11 cellular contexts compared by ENCODE assay signal in genomic region chr10:75088640-75089039, GRCh38.
"Had no signal": no experiment of that assay in that cellular context is flagged by ENCODE, and none has a peak within 500 bp of the region (broad histone marks: within the 10 kb centered on the region; RNA-seq: fewer than 3 reads in every experiment).

No MANE protein-coding gene starts in this region.

- H2AFZ ChIP-seq: GM23248 had no signal

- ATAC-seq: GM23338, HCT116 had no signal

- H3K9me3 ChIP-seq: HAP-1 had no signal

- FAIRE-seq: H1, H54 had no signal

- H3K9ac ChIP-seq: GM23248 had no signal

- DNase-seq: GM23248, GOT3, H7, H9, HCEC 1CT, HFFc6 had no signal

- H3K4me1 ChIP-seq: HAP-1 had no signal

- H3K4me2 ChIP-seq: GM23338 had no signal

- H3K27ac ChIP-seq: GM23248 had no signal

- H3K36me3 ChIP-seq: HAP-1 had no signal

- H3K4me3 ChIP-seq: GM23248, GM23338, HAP-1 had no signal
